28 cellular contexts compared by ENCODE assay signal in the genomic region with DNA sequence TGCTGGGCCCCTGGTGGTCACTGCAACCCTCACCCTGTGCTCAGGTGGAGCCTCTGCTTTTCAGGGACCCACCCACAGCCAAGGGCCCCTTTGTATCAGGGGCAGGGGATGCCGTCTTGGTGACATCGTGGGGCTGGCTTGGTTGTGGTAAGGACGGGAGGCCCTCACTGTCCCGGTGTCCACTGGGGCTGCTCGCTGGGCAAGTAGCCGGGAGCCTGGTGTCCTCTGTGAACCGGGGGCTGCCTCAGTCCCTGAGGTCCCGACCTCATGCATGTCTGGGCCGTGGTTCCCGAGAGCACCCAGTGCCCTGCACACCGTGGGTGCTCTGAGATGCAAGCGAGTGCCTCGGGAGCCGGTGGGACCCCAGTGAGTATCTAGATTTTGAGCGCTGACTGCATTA. TPM values are rescaled to one million over a fixed set of nuclear protein-coding genes. Genes with fewer than 3 reads are reported as not detected.
"Had no signal": no experiment of that assay in that cellular context is flagged by ENCODE, and none has a peak within 500 bp of the region (broad histone marks: within the 10 kb centered on the region; RNA-seq: fewer than 3 reads in every experiment).

No MANE protein-coding gene starts in this region.

- H3K36me3 Mint-ChIP-seq: naive thymus-derived CD8-positive, alpha-beta T cell; stimulated activated naive B cell treated with anti-CD40 and anti-IgM and Interleukin-4, amounts not matched to agents 10 μg/mL and 1 μg/mL and 100 μg/mL, for 72 hours had no signal

- H2AFZ ChIP-seq: hepatocyte, parathyroid adenoma had no signal

- H3K9ac ChIP-seq: parathyroid adenoma had no signal

- H3K79me2 ChIP-seq: hepatocyte, parathyroid adenoma had no signal

- H3K9me3 ChIP-seq: gastrocnemius medialis, suprapubic skin, transverse colon, upper lobe of right lung, uterus had no signal

- DNase-seq: caudate nucleus; cerebellar nuclear complex; dorsolateral prefrontal cortex; effector CD4-positive, alpha-beta T cell; foreskin fibroblast; gastrocnemius medialis; head of caudate nucleus; mammary epithelial cell; stimulated activated CD4-positive, alpha-beta T cell treated with anti-CD3 and anti-CD28 coated beads, Interleukin-15, amount 100 ng/mL, for 24 hours; stimulated activated CD4-positive, alpha-beta T cell treated with anti-CD3 and anti-CD28 coated beads, Interleukin-2, amount 100 ng/mL, for 48 hours; stimulated activated naive B cell treated with anti-CD40 and anti-IgM and Interleukin-4, amounts not matched to agents 10 μg/mL and 1 μg/mL and 100 μg/mL, for 72 hours; transverse colon; upper lobe of right lung; uterus had no signal

- ATAC-seq: esophagus mucosa; gastrocnemius medialis; left lobe of liver; naive thymus-derived CD8-positive, alpha-beta T cell; right cardiac atrium; stimulated activated naive B cell treated with anti-CD40 and anti-IgM and Interleukin-4, amounts not matched to agents 10 μg/mL and 1 μg/mL and 100 μg/mL, for 72 hours; upper lobe of right lung had no signal

- FAIRE-seq: colon, islet of Langerhans had no signal

- H3K4me1 ChIP-seq: gastrocnemius medialis, parathyroid adenoma, transverse colon, upper lobe of right lung, uterus had no signal

- H3K9me3 Mint-ChIP-seq: naive thymus-derived CD8-positive, alpha-beta T cell; stimulated activated naive CD8-positive, alpha-beta T cell treated with anti-CD3 and anti-CD28 coated beads, Interleukin-15, Interleukin-2, amounts not matched to agents 100 ng/mL and 50 ng/mL, for 24 hours had no signal

- H3K27ac Mint-ChIP-seq: progenitor cell of endocrine pancreas; stimulated activated naive B cell treated with anti-CD40 and anti-IgM and Interleukin-4, amounts not matched to agents 10 μg/mL and 1 μg/mL and 100 μg/mL, for 72 hours; stimulated activated naive CD8-positive, alpha-beta T cell treated with anti-CD3 and anti-CD28 coated beads, Interleukin-15, Interleukin-2, amounts not matched to agents 100 ng/mL and 50 ng/mL, for 24 hours had no signal

- H3K4me2 ChIP-seq: hepatocyte had no signal

- H3K4me3 ChIP-seq: dorsolateral prefrontal cortex, gastrocnemius medialis, hepatocyte, skin epidermis, suprapubic skin, transverse colon, upper lobe of right lung, uterus had no signal

- H3K27me3 ChIP-seq: hepatocyte had no signal

- H3K27ac ChIP-seq: dorsolateral prefrontal cortex, epithelial cell of prostate, gastrocnemius medialis, hepatocyte, parathyroid adenoma, skin epidermis, suprapubic skin, transverse colon, upper lobe of right lung, uterus had no signal

- H3K4me3 Mint-ChIP-seq: naive thymus-derived CD8-positive, alpha-beta T cell; neural crest cell; stimulated activated naive B cell treated with anti-CD40 and anti-IgM and Interleukin-4, amounts not matched to agents 10 μg/mL and 1 μg/mL and 100 μg/mL, for 72 hours; stimulated activated naive CD8-positive, alpha-beta T cell treated with anti-CD3 and anti-CD28 coated beads, Interleukin-15, Interleukin-2, amounts not matched to agents 100 ng/mL and 50 ng/mL, for 24 hours had no signal

- H3K27me3 Mint-ChIP-seq: progenitor cell of endocrine pancreas; stimulated activated naive CD8-positive, alpha-beta T cell treated with anti-CD3 and anti-CD28 coated beads, Interleukin-15, Interleukin-2, amounts not matched to agents 100 ng/mL and 50 ng/mL, for 24 hours had no signal

- H3K4me1 Mint-ChIP-seq: neural crest cell; stimulated activated naive B cell treated with anti-CD40 and anti-IgM and Interleukin-4, amounts not matched to agents 10 μg/mL and 1 μg/mL and 100 μg/mL, for 72 hours had no signal

- H3K36me3 ChIP-seq: gastrocnemius medialis, suprapubic skin, transverse colon, upper lobe of right lung, uterus had no signal

RNA-seq across cellular contexts. Expression of gene TTC34, which starts 56.0 kb away (rescaled TPM):
- total RNA-seq: gastrocnemius medialis had no signal
